In genomic region chr19:53269861-53270260, GRCh38 we compare ENCODE assay signal across 4 cellular contexts. TPM values are rescaled to one million over a fixed set of nuclear protein-coding genes. Genes with fewer than 3 reads are reported as not detected.
"Had no signal": no experiment of that assay in that cellular context is flagged by ENCODE, and none has a peak within 500 bp of the region (broad histone marks: within the 10 kb centered on the region; RNA-seq: fewer than 3 reads in every experiment).

No MANE protein-coding gene starts in this region.

RNA-seq across cellular contexts. Expression of gene VN1R4, which starts 2.3 kb away (rescaled TPM):
- total RNA-seq: LHCN-M2, M059J, MCF 10A, NCI-H460 had no signal

RNA-seq across cellular contexts. Expression of gene VN1R2, which starts 11.8 kb away (rescaled TPM):
- total RNA-seq: LHCN-M2, M059J, MCF 10A, NCI-H460 had no signal

RNA-seq across cellular contexts. Expression of gene ZNF677, which starts 15.2 kb away (rescaled TPM):
- total RNA-seq: MCF 10A, NCI-H460 had no signal
